ENCODE assay signal across 13 cellular contexts in the genomic region with DNA sequence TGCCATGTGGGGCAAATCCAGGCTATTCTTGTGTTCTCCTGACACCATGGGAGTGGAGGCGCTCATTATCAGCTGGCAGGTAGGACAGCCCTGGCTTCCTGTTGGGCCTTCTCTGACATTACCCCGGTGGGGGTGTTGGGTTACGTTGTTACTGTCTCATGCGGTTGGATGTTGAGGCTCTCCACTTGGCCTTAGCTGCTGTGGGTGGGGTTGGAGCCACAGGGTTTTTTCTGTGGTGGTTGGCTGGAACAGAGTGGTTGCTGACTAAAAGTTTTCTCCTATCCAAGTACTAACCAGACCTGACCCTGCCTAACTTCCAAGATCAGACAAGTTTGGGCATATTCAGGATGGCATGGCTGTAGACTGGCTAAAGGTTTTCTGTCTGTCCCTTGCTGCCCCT. TPM values are rescaled to one million over a fixed set of nuclear protein-coding genes. Genes with fewer than 3 reads are reported as not detected.
DNase-seq lines count a peak whose midpoint lies in the region; ATAC-seq, FAIRE-seq and TF ChIP-seq lines count a peak whose summit lies in the region.
"Had no signal": no experiment of that assay in that cellular context is flagged by ENCODE, and none has a peak within 500 bp of the region (broad histone marks: within the 10 kb centered on the region; RNA-seq: fewer than 3 reads in every experiment).

No MANE protein-coding gene starts in this region.

- H3K36me3 ChIP-seq in bronchial epithelial cell (ENCODE audit: control insufficient read depth, insufficient read depth, low read length) (peaks cover 10% of the 10 kb centered on the region), subcutaneous abdominal adipose tissue (ENCODE audit: control insufficient read depth in 5 of 5, insufficient read depth in 5 of 5, low read length in 5 of 5) (peaks cover 23 to 62% (median 52%) of the 10 kb centered on the region in 5 donors), upper lobe of right lung (peaks cover 62% of the 10 kb centered on the region), ovary (no peaks in the 10 kb centered on the region)

- peaks cover 56% of the 10 kb centered on the region for H3K36me3 Mint-ChIP-seq in activated CD8-positive, alpha-beta memory T cell treated with anti-CD3 and anti-CD28 coated beads, Interleukin-2, amount 10 ng/mL, durations not matched to agents 7 days and 5 days
- peaks cover 18 to 48% (median 36%) of the 10 kb centered on the region in 3 donors for H3K36me3 Mint-ChIP-seq in immature natural killer cell

- CTCF ChIA-PET in activated CD8-positive, alpha-beta memory T cell treated with anti-CD3 and anti-CD28 coated beads, Interleukin-2, amount 10 ng/mL, durations not matched to agents 7 days and 5 days (lab: Charles Lee), result interaction anchor here (0.7 to 1.2 kb wide), 2 partner anchors 8 to 23 kb away, joined by 3 to 4 read pairs; no protein-coding TSS in a partner anchor

- intact Hi-C loops in upper lobe of right lung (cut with DNase I), result no loop called here
- intact Hi-C loops in ovary (cut with DNase I), result no loop called here

- H3K9me3 ChIP-seq in subcutaneous abdominal adipose tissue (ENCODE audit: control insufficient read depth in 5 of 5, low read length in 5 of 5) (no peaks in the 10 kb centered on the region), upper lobe of right lung (no peaks in the 10 kb centered on the region), ovary (no peaks in the 10 kb centered on the region)

- H3K9me3 Mint-ChIP-seq in activated CD8-positive, alpha-beta memory T cell treated with anti-CD3 and anti-CD28 coated beads, Interleukin-2, amount 10 ng/mL, durations not matched to agents 7 days and 5 days (ENCODE audit: low read depth), result no peaks in the 10 kb centered on the region
- no peaks in the 10 kb centered on the region for H3K9me3 Mint-ChIP-seq in immature natural killer cell

- H3K27ac Mint-ChIP-seq in activated CD8-positive, alpha-beta memory T cell treated with anti-CD3 and anti-CD28 coated beads, Interleukin-2, amount 10 ng/mL, durations not matched to agents 7 days and 5 days, result peak overlapping the region; percentile 54
- peak overlapping the region; percentile 71 to 88 (median 81) for H3K27ac Mint-ChIP-seq in immature natural killer cell

- H3K4me1 Mint-ChIP-seq in activated CD8-positive, alpha-beta memory T cell treated with anti-CD3 and anti-CD28 coated beads, Interleukin-2, amount 10 ng/mL, durations not matched to agents 7 days and 5 days, result peaks cover 25% of the 10 kb centered on the region
- H3K4me1 Mint-ChIP-seq in immature natural killer cell, result peaks cover 23 to 34% of the 10 kb centered on the region in 2 donors

- no peak overlapping the region for H3K9ac ChIP-seq in subcutaneous abdominal adipose tissue (ENCODE audit: low read length in 5 of 5)
- H3K9ac ChIP-seq: parathyroid adenoma had no signal

- ATAC-seq in activated CD8-positive, alpha-beta memory T cell treated with anti-CD3 and anti-CD28 coated beads, Interleukin-2, amount 10 ng/mL, durations not matched to agents 7 days and 5 days, result peak; percentile 60
- no peak for ATAC-seq in upper lobe of right lung

- no peak overlapping the region for H3K4me3 ChIP-seq in bronchial epithelial cell (ENCODE audit: low read depth, low read length)
- H3K4me3 ChIP-seq in subcutaneous abdominal adipose tissue (ENCODE audit: low read depth in 1 of 5, low read length in 5 of 5), result no peak overlapping the region
- H3K4me3 ChIP-seq in upper lobe of right lung, result no peak overlapping the region
- H3K4me3 ChIP-seq in ovary, result no peak overlapping the region

- peaks cover 0 to 9% (median 2%) of the 10 kb centered on the region in 5 donors for H3K4me1 ChIP-seq in subcutaneous abdominal adipose tissue (ENCODE audit: control insufficient read depth in 5 of 5, insufficient read depth in 5 of 5, low read length in 5 of 5)
- H3K4me1 ChIP-seq in upper lobe of right lung, result no peaks in the 10 kb centered on the region
- no peaks in the 10 kb centered on the region for H3K4me1 ChIP-seq in ovary (ENCODE audit: insufficient read depth)

- H3K27me3 Mint-ChIP-seq in activated CD8-positive, alpha-beta memory T cell treated with anti-CD3 and anti-CD28 coated beads, Interleukin-2, amount 10 ng/mL, durations not matched to agents 7 days and 5 days, result no peaks in the 10 kb centered on the region
- H3K27me3 Mint-ChIP-seq in immature natural killer cell (ENCODE audit: low read depth in 3 of 3), result peaks cover 2 to 3% (median 2%) of the 10 kb centered on the region in 3 donors

- 73 to 88% (median 87%) methylated on average over 4 of the region's 4 CpGs for WGBS in ovary, 3 donors

- TF ChIP-seq CTCF in bronchial epithelial cell (IDR thresholded peaks at IDR 0.05; ENCODE audit: insufficient read depth, low read length, severe bottlenecking), result no peak
- TF ChIP-seq CTCF in upper lobe of right lung (IDR thresholded peaks at IDR 0.05), result no peak
- no peak for TF ChIP-seq CTCF in ovary (IDR thresholded peaks at IDR 0.05)

- H3K27me3 ChIP-seq in bronchial epithelial cell (ENCODE audit: control insufficient read depth, insufficient read depth, low read length) (no peaks in the 10 kb centered on the region), subcutaneous abdominal adipose tissue (ENCODE audit: control insufficient read depth in 5 of 5, insufficient read depth in 4 of 5, low read length in 5 of 5) (no peaks in the 10 kb centered on the region), upper lobe of right lung (no peaks in the 10 kb centered on the region), ovary (no peaks in the 10 kb centered on the region)

- no peak overlapping the region for H3K4me3 Mint-ChIP-seq in activated CD8-positive, alpha-beta memory T cell treated with anti-CD3 and anti-CD28 coated beads, Interleukin-2, amount 10 ng/mL, durations not matched to agents 7 days and 5 days
- peak overlapping the region in 3 of 5 donors; percentile 20 to 29 (median 24) for H3K4me3 Mint-ChIP-seq in immature natural killer cell

- TF ChIP-seq POLR2A in ovary (IDR thresholded peaks at IDR 0.05), result no peak

- TF ChIP-seq EP300 in ovary (IDR thresholded peaks at IDR 0.05), result no peak

- FAIRE-seq in bronchial epithelial cell (lab: Jason Lieb, UNC), result no peak

- DNase-seq in activated CD8-positive, alpha-beta memory T cell treated with anti-CD3 and anti-CD28 coated beads, Interleukin-2, amount 10 ng/mL, durations not matched to agents 7 days and 5 days, result peak; percentile 63
- no peak for DNase-seq in activated CD8-positive, alpha-beta memory T cell treated with anti-CD3 and anti-CD28 coated beads, Interleukin-2, amount 50 U/mL, for 4 hours
- DNase-seq in bronchial epithelial cell (ENCODE audit: low read depth), result peak; percentile 87
- peak; percentile 38 to 53 (median 47) for DNase-seq in immature natural killer cell
- DNase-seq in upper lobe of right lung, result no peak
- no peak for DNase-seq in ovary
- no peak for DNase-seq in HuH-7 (ENCODE audit: low spot score)
- DNase-seq: ACHN; GF-D8; MV-4-11; NK-92 treated with Interleukin-12 subunit alpha and Interleukin-12 subunit beta, amount 100 ng/mL, for 24 hours had no signal

- H3K27ac ChIP-seq in subcutaneous abdominal adipose tissue (ENCODE audit: low read depth, low read length) (peak overlapping the region; percentile 41), upper lobe of right lung (no peak overlapping the region), ovary (no peak overlapping the region)
- H3K27ac ChIP-seq: parathyroid adenoma had no signal

RNA-seq across cellular contexts. Expression of gene RIPK1, which starts 20.2 kb away (rescaled TPM):
- 10 to 100 TPM; 26.6 to 29.6 TPM for total RNA-seq in activated CD8-positive, alpha-beta memory T cell treated with anti-CD3 and anti-CD28 coated beads, Interleukin-2, amount 10 ng/mL, durations not matched to agents 7 days and 5 days
- 12.6 and 17.4 TPM in 2 replicates for total RNA-seq in bronchial epithelial cell
- polyA plus RNA-seq in immature natural killer cell, result 10 to 100 TPM; 13.8 to 32.6 (median 23.5) TPM
- total RNA-seq in upper lobe of right lung, result 24.4 TPM
- 10 to 100 TPM; 10.5 to 16.2 (median 15.1) TPM for total RNA-seq in ovary
- 10 to 100 TPM; 10.4 to 29.1 TPM for polyA plus RNA-seq in ovary

RNA-seq across cellular contexts. Expression of gene BPHL, which starts 30.1 kb away (rescaled TPM):
- total RNA-seq in activated CD8-positive, alpha-beta memory T cell treated with anti-CD3 and anti-CD28 coated beads, Interleukin-2, amount 10 ng/mL, durations not matched to agents 7 days and 5 days, result 1 to 10 TPM; 5.3 to 9.2 TPM
- total RNA-seq in bronchial epithelial cell (9.5 and 15.1 TPM in 2 replicates), upper lobe of right lung (7.6 TPM), ovary (10 to 100 TPM in 6 of 7 donors, 1 to 10 TPM in 1; 6.1 to 18.0 (median 13.9) TPM)
- polyA plus RNA-seq in immature natural killer cell (1 to 10 TPM; 7.5 to 9.7 (median 9.1) TPM), ovary (10 to 100 TPM; 10.4 to 23.7 TPM)

Comparison
In these comparisons a context has a peak if more than half of its experiments do, and no peak if none do; other contexts are left out.
1. DNase-seq: peak in activated CD8-positive, alpha-beta memory T cell treated with anti-CD3 and anti-CD28 coated beads, Interleukin-2, amount 10 ng/mL, durations not matched to agents 7 days and 5 days (single experiment), bronchial epithelial cell (single experiment) and immature natural killer cell (3 of 3); none in activated CD8-positive, alpha-beta memory T cell treated with anti-CD3 and anti-CD28 coated beads, Interleukin-2, amount 50 U/mL, for 4 hours (single experiment), upper lobe of right lung (single experiment), ovary (0 of 5) and HuH-7 (single experiment).